ENCODE assay signal across 1 cellular context in genomic region chr13:98468929-98469328, GRCh38.
TF ChIP-seq lines count a peak whose summit lies in the region.

No MANE protein-coding gene starts in this region.

TF ChIP-seq in IMR-90, 13 proteins besides CTCF, POLR2A, EP300 and RAD21:
- TF ChIP-seq RFX5 (IDR thresholded peaks at IDR 0.05; ENCODE audit: low read depth, low read length) (no peak), BHLHE40 (IDR thresholded peaks at IDR 0.05; ENCODE audit: low read depth, low read length) (no peak), RCOR1 (IDR thresholded peaks at IDR 0.05; ENCODE audit: insufficient replicate concordance, low read length) (no peak), MAFK (IDR thresholded peaks at IDR 0.05; ENCODE audit: low read depth, low read length) (no peak), CHD1 (IDR thresholded peaks at IDR 0.05; ENCODE audit: low read depth, low read length) (no peak), FOS (IDR thresholded peaks at IDR 0.05; ENCODE audit: low read depth, low read length) (no peak), CEBPB (IDR thresholded peaks at IDR 0.05; ENCODE audit: low read depth, low read length) (no peak), NFE2L2 (IDR thresholded peaks at IDR 0.05; ENCODE audit: low read depth, low read length) (no peak), MXI1 (IDR thresholded peaks at IDR 0.05; ENCODE audit: borderline replicate concordance, low read depth, low read length) (no peak), USF2 (IDR thresholded peaks at IDR 0.05; ENCODE audit: low read depth, low read length) (no peak), SMC3 (IDR thresholded peaks at IDR 0.05; ENCODE audit: low read depth, low read length) (no peak), MAZ (IDR thresholded peaks at IDR 0.05; ENCODE audit: borderline replicate concordance, low read depth, low read length) (no peak), ELK1 (IDR thresholded peaks at IDR 0.05; ENCODE audit: borderline replicate concordance, low read depth, low read length) (no peak)
TF ChIP-seq in IMR-90: peak in this region for 0.
